Comparison of ENCODE assay signal across 8 cellular contexts in the genomic region with DNA sequence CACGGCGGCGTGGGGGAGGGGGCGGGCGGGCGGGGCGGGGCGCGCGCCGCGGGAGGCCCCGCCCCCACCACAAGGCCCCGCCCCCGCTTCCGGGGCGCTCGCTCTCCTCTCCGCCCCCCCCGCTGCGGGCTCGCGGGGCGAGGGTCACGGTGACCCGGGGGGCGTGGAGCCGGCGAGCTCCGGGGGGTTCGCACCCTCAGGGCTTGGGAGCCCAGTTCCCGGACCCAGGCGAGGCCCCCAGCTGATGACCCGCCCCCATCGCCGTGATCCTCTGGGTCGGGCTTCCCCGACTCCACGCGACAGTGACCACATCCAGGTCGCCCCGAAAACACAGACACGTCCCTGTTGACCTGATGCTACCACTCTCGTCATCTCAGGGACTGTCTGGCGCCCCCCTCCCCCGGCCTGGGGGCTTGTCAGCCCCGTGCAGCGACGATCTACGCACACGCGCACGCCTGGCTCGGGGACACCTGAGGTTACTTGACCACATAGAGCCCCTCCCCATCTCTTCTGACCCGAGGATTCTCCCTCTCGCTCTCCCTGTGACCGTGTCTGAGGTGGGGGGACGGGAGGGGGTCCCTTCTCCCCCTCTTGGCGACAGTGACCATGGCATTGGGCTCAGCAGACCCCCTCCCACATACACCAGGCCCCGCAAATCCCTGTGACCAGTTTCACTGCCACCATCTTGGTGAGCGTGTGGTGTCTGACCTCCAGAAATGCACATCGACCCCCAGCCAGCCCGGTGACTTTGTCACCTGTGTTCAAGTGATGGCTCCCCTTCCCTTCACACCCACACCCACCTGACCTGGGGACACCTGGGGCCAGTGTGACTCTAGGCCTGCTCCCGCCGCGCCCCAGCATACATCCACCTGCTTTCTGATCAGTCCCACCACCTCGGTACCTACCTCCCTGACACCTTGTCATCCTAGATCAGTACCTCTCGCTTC. TPM values are rescaled to one million over a fixed set of nuclear protein-coding genes. Genes with fewer than 3 reads are reported as not detected.
A peak's percentile ranks its signal among the peaks of the same experiment; 100 is the strongest.
DNase-seq lines count a peak whose midpoint lies in the region; ATAC-seq and TF ChIP-seq lines count a peak whose summit lies in the region.

No MANE protein-coding gene starts in this region.

- DNase-seq in AG08395 (ENCODE audit: low spot score) = peak; percentile 62
- peak; percentile 70 for DNase-seq in T-helper 2 cell treated with Interferon-gamma antibody and Interleukin-4, amounts not matched to agents 5 μg/mL and 100 μg/mL, for 36 hours (ENCODE audit: low spot score)
- DNase-seq in ecto neural progenitor cell (ENCODE audit: low spot score) = peak; percentile 75
- peak; percentile 36 to 93 for DNase-seq in upper lobe of left lung
- no peak for DNase-seq in NK-92 treated with Interleukin-12 subunit alpha and Interleukin-12 subunit beta, amount 100 ng/mL, for 24 hours (lab: John Stamatoyannopoulos, UW)

- H3K9me3 ChIP-seq in mononuclear cell (ENCODE audit: low read depth, low read length) (no peaks in the 10 kb centered on the region), upper lobe of left lung (no peaks in the 10 kb centered on the region)

- TF ChIP-seq EP300 in upper lobe of left lung (IDR thresholded peaks at IDR 0.05) = no peak

- peak overlapping the region; percentile 92 for H3K27ac Mint-ChIP-seq in T-helper 2 cell treated with Interferon-gamma antibody and Interleukin-4, amounts not matched to agents 5 μg/mL and 100 μg/mL, for 36 hours

- H3K4me1 Mint-ChIP-seq in T-helper 2 cell treated with Interferon-gamma antibody and Interleukin-4, amounts not matched to agents 5 μg/mL and 100 μg/mL, for 36 hours (ENCODE audit: low read depth) = peaks cover 22% of the 10 kb centered on the region

- 24 to 31% methylated on average over 22 to 30 of the region's 68 CpGs for WGBS in upper lobe of left lung, 2 donors

- peaks cover 3% of the 10 kb centered on the region for H3K27me3 Mint-ChIP-seq in T-helper 2 cell treated with Interferon-gamma antibody and Interleukin-4, amounts not matched to agents 5 μg/mL and 100 μg/mL, for 36 hours (ENCODE audit: low read depth)

- H3K36me3 ChIP-seq in upper lobe of left lung = peaks cover 0 to 22% (median 15%) of the 10 kb centered on the region in 4 donors

- H3K4me3 ChIP-seq in mononuclear cell (ENCODE audit: low read length) = peak overlapping the region; percentile 63
- peak overlapping the region; percentile 71 to 99 (median 92) for H3K4me3 ChIP-seq in upper lobe of left lung

- ATAC-seq in GM18520 (IDR thresholded peaks at IDR 0.05; ENCODE audit: unreplicated experiment) (peak; percentile 15), HG03064 (IDR thresholded peaks at IDR 0.05; ENCODE audit: low read depth, unreplicated experiment) (peak; percentile 25), upper lobe of left lung (ENCODE audit: low FRiP score in 2 of 2) (peak in 1 of 2 donors; percentile 69)

- H3K4me1 ChIP-seq in mononuclear cell (ENCODE audit: insufficient read depth, low read length) (peaks cover 31% of the 10 kb centered on the region), upper lobe of left lung (peaks cover 31 to 44% (median 33%) of the 10 kb centered on the region in 4 donors)

- H3K9me3 Mint-ChIP-seq in T-helper 2 cell treated with Interferon-gamma antibody and Interleukin-4, amounts not matched to agents 5 μg/mL and 100 μg/mL, for 36 hours = no peaks in the 10 kb centered on the region

- H3K27me3 ChIP-seq in mononuclear cell (ENCODE audit: insufficient read depth, low read length) (no peaks in the 10 kb centered on the region), upper lobe of left lung (no peaks in the 10 kb centered on the region)

- H3K27ac ChIP-seq in upper lobe of left lung = peak overlapping the region; percentile 86 to 93 (median 91)

- H3K36me3 Mint-ChIP-seq in T-helper 2 cell treated with Interferon-gamma antibody and Interleukin-4, amounts not matched to agents 5 μg/mL and 100 μg/mL, for 36 hours (ENCODE audit: low read depth) = peaks cover 12% of the 10 kb centered on the region

- TF ChIP-seq POLR2A in upper lobe of left lung (IDR thresholded peaks at IDR 0.05) = no peak

- no peak for TF ChIP-seq CTCF in upper lobe of left lung (IDR thresholded peaks at IDR 0.05)

- peak overlapping the region; percentile 88 for H3K4me3 Mint-ChIP-seq in T-helper 2 cell treated with Interferon-gamma antibody and Interleukin-4, amounts not matched to agents 5 μg/mL and 100 μg/mL, for 36 hours

RNA-seq across cellular contexts. Expression of a gene that starts 0.7 kb away (rescaled TPM):
- total RNA-seq in mononuclear cell (23.2 TPM), upper lobe of left lung (10 to 100 TPM; 21.1 to 61.8 (median 33.0) TPM)

RNA-seq across cellular contexts. Expression of a gene that starts 10.3 kb away (rescaled TPM):
- total RNA-seq in mononuclear cell (0.10 TPM), upper lobe of left lung (1 to 10 TPM in 1 of 6 donors, under 1 TPM in 1, not detected in 4; 0.37 to 1.1 TPM)

RNA-seq across cellular contexts. Expression of a gene that starts 15.8 kb away (rescaled TPM):
- total RNA-seq in mononuclear cell (8.6 TPM), upper lobe of left lung (10 to 100 TPM in 5 of 6 donors, 1 to 10 TPM in 1; 5.2 to 28.0 (median 19.2) TPM)

RNA-seq across cellular contexts. Expression of a gene that starts 16.0 kb away (rescaled TPM):
- total RNA-seq in mononuclear cell = not detected
- total RNA-seq in upper lobe of left lung = 10 to 100 TPM in 1 of 6 donors, 1 to 10 TPM in 5; 1.0 to 11.7 (median 6.9) TPM

RNA-seq across cellular contexts. Expression of a gene that starts 21.6 kb away (rescaled TPM):
- total RNA-seq in mononuclear cell (not detected), upper lobe of left lung (10 to 100 TPM in 3 of 6 donors, 1 to 10 TPM in 3; 1.2 to 28.3 (median 13.4) TPM)
